ENCODE assay signal across 8 cellular contexts in the genomic region with DNA sequence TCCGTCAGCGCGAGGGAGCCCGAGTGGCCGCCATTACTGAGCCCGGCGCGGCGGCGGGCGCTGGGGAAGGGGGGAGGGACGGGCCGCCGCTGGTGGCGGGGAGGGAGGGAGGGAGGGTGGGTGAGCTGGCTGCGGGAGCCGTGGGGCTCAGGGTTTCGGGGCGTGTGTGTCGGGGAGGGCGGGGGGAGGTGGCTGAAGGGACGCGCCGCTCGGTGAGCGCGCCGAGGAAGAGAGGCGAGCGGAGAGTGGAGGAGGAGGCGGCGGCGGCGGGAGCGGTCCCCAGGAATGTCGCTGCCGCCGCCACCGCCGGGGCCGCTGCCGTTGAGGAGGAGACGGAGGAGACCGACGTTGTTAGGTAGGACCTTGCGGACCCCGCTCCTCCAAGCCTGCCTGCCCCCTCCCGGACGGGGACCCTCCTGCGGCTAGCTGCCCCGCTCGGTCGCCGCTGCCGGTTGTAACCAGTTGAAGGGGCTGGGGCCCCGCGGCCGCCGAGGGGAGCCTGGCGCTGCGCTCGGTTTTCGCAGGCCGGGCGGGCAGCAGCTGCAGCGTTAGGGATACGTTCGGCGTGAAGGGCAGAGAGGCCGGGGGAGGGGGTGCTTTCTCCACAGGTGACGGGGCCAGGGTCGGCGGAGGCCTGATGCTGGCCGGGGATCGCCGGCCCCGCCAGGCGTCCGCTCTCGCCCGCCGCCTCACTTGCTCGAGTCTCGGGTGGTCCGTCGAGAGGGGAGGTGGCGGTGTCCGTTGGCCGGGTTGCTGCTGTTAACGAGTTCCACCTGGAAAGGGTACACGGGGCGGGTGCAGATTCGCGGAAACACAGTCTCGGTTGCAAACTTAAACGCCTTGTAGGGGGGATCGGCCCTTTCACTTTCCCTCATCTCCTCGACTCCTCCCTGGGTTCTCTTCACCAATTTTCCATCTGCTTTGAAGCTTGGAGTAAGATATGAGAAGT. TPM values are rescaled to one million over a fixed set of nuclear protein-coding genes. Genes with fewer than 3 reads are reported as not detected.
A peak's percentile ranks its signal among the peaks of the same experiment; 100 is the strongest.
DNase-seq lines count a peak whose midpoint lies in the region; ATAC-seq and TF ChIP-seq lines count a peak whose summit lies in the region.

A gene with protein sequence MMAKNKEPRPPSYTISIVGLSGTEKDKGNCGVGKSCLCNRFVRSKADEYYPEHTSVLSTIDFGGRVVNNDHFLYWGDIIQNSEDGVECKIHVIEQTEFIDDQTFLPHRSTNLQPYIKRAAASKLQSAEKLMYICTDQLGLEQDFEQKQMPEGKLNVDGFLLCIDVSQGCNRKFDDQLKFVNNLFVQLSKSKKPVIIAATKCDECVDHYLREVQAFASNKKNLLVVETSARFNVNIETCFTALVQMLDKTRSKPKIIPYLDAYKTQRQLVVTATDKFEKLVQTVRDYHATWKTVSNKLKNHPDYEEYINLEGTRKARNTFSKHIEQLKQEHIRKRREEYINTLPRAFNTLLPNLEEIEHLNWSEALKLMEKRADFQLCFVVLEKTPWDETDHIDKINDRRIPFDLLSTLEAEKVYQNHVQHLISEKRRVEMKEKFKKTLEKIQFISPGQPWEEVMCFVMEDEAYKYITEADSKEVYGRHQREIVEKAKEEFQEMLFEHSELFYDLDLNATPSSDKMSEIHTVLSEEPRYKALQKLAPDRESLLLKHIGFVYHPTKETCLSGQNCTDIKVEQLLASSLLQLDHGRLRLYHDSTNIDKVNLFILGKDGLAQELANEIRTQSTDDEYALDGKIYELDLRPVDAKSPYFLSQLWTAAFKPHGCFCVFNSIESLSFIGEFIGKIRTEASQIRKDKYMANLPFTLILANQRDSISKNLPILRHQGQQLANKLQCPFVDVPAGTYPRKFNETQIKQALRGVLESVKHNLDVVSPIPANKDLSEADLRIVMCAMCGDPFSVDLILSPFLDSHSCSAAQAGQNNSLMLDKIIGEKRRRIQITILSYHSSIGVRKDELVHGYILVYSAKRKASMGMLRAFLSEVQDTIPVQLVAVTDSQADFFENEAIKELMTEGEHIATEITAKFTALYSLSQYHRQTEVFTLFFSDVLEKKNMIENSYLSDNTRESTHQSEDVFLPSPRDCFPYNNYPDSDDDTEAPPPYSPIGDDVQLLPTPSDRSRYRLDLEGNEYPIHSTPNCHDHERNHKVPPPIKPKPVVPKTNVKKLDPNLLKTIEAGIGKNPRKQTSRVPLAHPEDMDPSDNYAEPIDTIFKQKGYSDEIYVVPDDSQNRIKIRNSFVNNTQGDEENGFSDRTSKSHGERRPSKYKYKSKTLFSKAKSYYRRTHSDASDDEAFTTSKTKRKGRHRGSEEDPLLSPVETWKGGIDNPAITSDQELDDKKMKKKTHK (N-terminal part only) (plus strand): TSS at position 224 of the 949 bp plus-strand sequence. CDS start 13,366 bp downstream, outside the sequence.

- 0 to 1% methylated on average over 15 to 96 of the region's 98 CpGs for WGBS in endodermal cell (ENCODE audit: insufficient coverage in 1 of 2, insufficient read length in 1 of 2), 2 experiments

- H3K36me3 ChIP-seq in endodermal cell (ENCODE audit: control insufficient read depth, insufficient read depth, low read length): no peaks in the 10 kb centered on the region

- H3K9me3 ChIP-seq in endodermal cell (ENCODE audit: control insufficient read depth, low read length): no peaks in the 10 kb centered on the region

- H3K36me3 Mint-ChIP-seq in endodermal cell (ENCODE audit: low read depth): no peaks in the 10 kb centered on the region
- peaks cover 6% of the 10 kb centered on the region for H3K36me3 Mint-ChIP-seq in stimulated activated memory B cell treated with anti-CD40 and anti-IgM and Interleukin-4, amounts not matched to agents 10 μg/mL and 1 μg/mL and 100 μg/mL, for 72 hours

- H3K4me3 ChIP-seq in endodermal cell (ENCODE audit: low read length): peak within 1 kb of the TSS; percentile 99

- H3K27ac ChIP-seq in endodermal cell (ENCODE audit: low read depth, low read length): peak within 1 kb of the TSS; percentile 93

- peaks cover 4% of the 10 kb centered on the region for H3K27me3 Mint-ChIP-seq in endodermal cell (ENCODE audit: insufficient read depth)
- no peaks in the 10 kb centered on the region for H3K27me3 Mint-ChIP-seq in stimulated activated memory B cell treated with anti-CD40 and anti-IgM and Interleukin-4, amounts not matched to agents 10 μg/mL and 1 μg/mL and 100 μg/mL, for 72 hours

- CTCF ChIA-PET in activated CD8-positive, alpha-beta memory T cell treated with anti-CD3 and anti-CD28 coated beads for 36 hours (lab: Charles Lee): interaction anchor here (1.0 kb wide), 1 partner anchor 177 kb away, joined by 4 read pairs; no protein-coding TSS in a partner anchor

- POLR2A ChIA-PET in activated CD8-positive, alpha-beta memory T cell treated with anti-CD3 and anti-CD28 coated beads for 36 hours (lab: Charles Lee): interaction anchor here (1.0 to 1.3 kb wide), 4 partner anchors 121 to 657 kb away, joined by 5 to 14 read pairs (median 10); a partner anchor contains a TSS

- peak; percentile 55 for TF ChIP-seq CTCF in endodermal cell (conservative IDR thresholded peaks at IDR 0.05)

- peak; percentile 90 for DNase-seq in DMS 273 (lab: John Stamatoyannopoulos, UW; ENCODE audit: unreplicated experiment)
- no peak for DNase-seq in DMS 273 treated with DMSO at 0.1 percent for 48 hours (lab: John Stamatoyannopoulos, UW)
- peak; percentile 36 for DNase-seq in NCI-H226
- peak; percentile 86 for DNase-seq in endodermal cell
- peak; percentile 53 for DNase-seq in middle frontal gyrus (ENCODE audit: extremely low spot score, low spot score)

- H3K4me3 Mint-ChIP-seq in endodermal cell: peak within 1 kb of the TSS; percentile 99
- peak within 1 kb of the TSS; percentile 94 for H3K4me3 Mint-ChIP-seq in stimulated activated memory B cell treated with anti-CD40 and anti-IgM and Interleukin-4, amounts not matched to agents 10 μg/mL and 1 μg/mL and 100 μg/mL, for 72 hours

- H3K27me3 ChIP-seq in endodermal cell (ENCODE audit: control insufficient read depth, insufficient read depth, low read length, poor library complexity, severe bottlenecking): no peaks in the 10 kb centered on the region

- H3K4me1 ChIP-seq in endodermal cell (ENCODE audit: control insufficient read depth, insufficient read depth, low read length): no peaks in the 10 kb centered on the region

- no peaks in the 10 kb centered on the region for H3K9me3 Mint-ChIP-seq in endodermal cell
- H3K9me3 Mint-ChIP-seq in stimulated activated memory B cell treated with anti-CD40 and anti-IgM and Interleukin-4, amounts not matched to agents 10 μg/mL and 1 μg/mL and 100 μg/mL, for 72 hours: no peaks in the 10 kb centered on the region

- peaks cover 24% of the 10 kb centered on the region for H3K4me1 Mint-ChIP-seq in endodermal cell
- H3K4me1 Mint-ChIP-seq in stimulated activated memory B cell treated with anti-CD40 and anti-IgM and Interleukin-4, amounts not matched to agents 10 μg/mL and 1 μg/mL and 100 μg/mL, for 72 hours: peaks cover 34% of the 10 kb centered on the region

- peak; percentile 37 for ATAC-seq in HG02884 (IDR thresholded peaks at IDR 0.05; ENCODE audit: unreplicated experiment)
- peak; percentile 63 for ATAC-seq in stimulated activated memory B cell treated with anti-CD40 and anti-IgM and Interleukin-4, amounts not matched to agents 10 μg/mL and 1 μg/mL and 100 μg/mL, for 72 hours

- peak within 1 kb of the TSS; percentile 96 for H3K27ac Mint-ChIP-seq in endodermal cell
- H3K27ac Mint-ChIP-seq in stimulated activated memory B cell treated with anti-CD40 and anti-IgM and Interleukin-4, amounts not matched to agents 10 μg/mL and 1 μg/mL and 100 μg/mL, for 72 hours: peak within 1 kb of the TSS; percentile 90

- peak within 1 kb of the TSS; percentile 95 for H3K9ac ChIP-seq in endodermal cell (ENCODE audit: extremely low read depth, low read length, poor library complexity, severe bottlenecking)

RNA-seq across cellular contexts. Expression of the gene that starts here (rescaled TPM):
- total RNA-seq in activated CD8-positive, alpha-beta memory T cell treated with anti-CD3 and anti-CD28 coated beads for 36 hours: 10 to 100 TPM; 33.6 to 39.4 TPM
- 100 to 1,000 TPM; 122 to 133 TPM for total RNA-seq in endodermal cell
- polyA plus RNA-seq in endodermal cell (2013, experiment 1 of 2): 57.3 TPM
- polyA plus RNA-seq in endodermal cell (2013, experiment 2 of 2): 62.8 TPM
